26 cellular contexts compared by ENCODE assay signal in the genomic region with DNA sequence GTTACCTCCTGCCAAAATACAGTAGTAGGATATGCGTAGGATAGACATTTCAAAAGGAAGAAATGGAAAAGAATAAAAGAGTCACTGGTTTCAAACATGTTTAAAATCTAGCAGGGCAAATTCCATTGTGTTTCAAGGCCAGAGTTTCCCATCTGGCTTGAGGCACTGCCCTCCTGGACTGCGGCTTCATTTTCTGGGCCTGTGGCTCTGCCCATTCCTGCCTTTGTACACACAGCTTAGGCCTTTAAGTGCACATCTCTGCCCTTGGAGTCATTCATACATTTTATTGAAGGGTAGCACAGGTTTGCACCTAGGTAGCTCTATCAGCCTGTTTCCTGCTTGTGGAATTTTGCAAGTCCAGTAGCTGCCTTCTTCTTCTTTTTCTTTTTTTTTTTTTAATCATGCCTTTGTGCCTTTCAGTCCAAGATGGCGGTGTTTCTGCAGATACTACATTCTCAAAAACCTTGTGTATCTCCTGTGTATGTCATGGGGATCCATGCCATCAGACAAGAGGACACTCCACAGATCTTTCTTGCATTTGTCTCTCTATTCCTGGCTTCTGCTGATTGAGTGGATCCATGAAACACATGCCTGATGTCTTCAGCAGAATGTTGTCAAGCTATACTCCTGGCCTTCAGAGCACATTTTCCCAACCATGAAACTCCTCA.
"Had no signal": no experiment of that assay in that cellular context is flagged by ENCODE, and none has a peak within 500 bp of the region (broad histone marks: within the 10 kb centered on the region; RNA-seq: fewer than 3 reads in every experiment).

No MANE protein-coding gene starts in this region.

- H3K36me3 ChIP-seq: esophagus muscularis mucosa, lower lobe of right lung, ovary, right atrium auricular region, thyroid gland, upper lobe of left lung had no signal

- H3K27ac ChIP-seq: coronary artery, esophagus muscularis mucosa, foreskin keratinocyte, gastroesophageal sphincter, heart right ventricle, lower lobe of right lung, ovary, right atrium auricular region, sigmoid colon, stomach, thyroid gland, upper lobe of left lung had no signal

- H3K4me3 ChIP-seq: coronary artery, esophagus muscularis mucosa, gastroesophageal sphincter, heart right ventricle, lower lobe of right lung, ovary, right atrium auricular region, sigmoid colon, stomach, thyroid gland, upper lobe of left lung had no signal

- H3K4me1 ChIP-seq: esophagus muscularis mucosa, foreskin keratinocyte, gastroesophageal sphincter, heart right ventricle, lower lobe of right lung, right atrium auricular region, sigmoid colon, stomach, thyroid gland, upper lobe of left lung had no signal

- H3K27me3 ChIP-seq: esophagus muscularis mucosa, foreskin keratinocyte, gastroesophageal sphincter, heart right ventricle, ovary, right atrium auricular region, sigmoid colon, stomach, thyroid gland, upper lobe of left lung had no signal

- DNase-seq: effector memory CD4-positive, alpha-beta T cell; foreskin keratinocyte; glutamatergic neuron; heart right ventricle; hypothalamus; immature natural killer cell; left ventricle myocardium superior; lower lobe of right lung; natural killer cell; occipital lobe; ovary; sigmoid colon; stimulated activated CD4-positive, alpha-beta T cell treated with anti-CD3 and anti-CD28 coated beads, Interleukin-2, amount 100 ng/mL, for 24 hours; stimulated activated CD4-positive, alpha-beta T cell treated with anti-CD3 and anti-CD28 coated beads, Interleukin-4, amount 100 ng/mL, for 24 hours; stimulated activated naive CD4-positive, alpha-beta T cell treated with Interleukin-2 at 50 U/mL for 16 hours; stomach; thyroid gland; upper lobe of left lung had no signal

- ATAC-seq: foreskin keratinocyte; gastroesophageal sphincter; heart right ventricle; left ventricle myocardium superior; lower lobe of right lung; natural killer cell; stimulated activated effector memory CD8-positive, alpha-beta T cell treated with anti-CD3 and anti-CD28 coated beads, Interleukin-12 subunit alpha, Interleukin-12 subunit beta, amount 100 ng/mL, for 72 hours had no signal

- FAIRE-seq: endothelial cell of umbilical vein, keratinocyte, urothelium cell line had no signal

- H3K9me3 ChIP-seq: ovary, thyroid gland had no signal
